ENCODE assay signal across 34 cellular contexts in genomic region chr12:57190821-57191220, GRCh38. TPM values are rescaled to one million over a fixed set of nuclear protein-coding genes. Genes with fewer than 3 reads are reported as not detected.
"Had no signal": no experiment of that assay in that cellular context is flagged by ENCODE, and none has a peak within 500 bp of the region (broad histone marks: within the 10 kb centered on the region; RNA-seq: fewer than 3 reads in every experiment).

No MANE protein-coding gene starts in this region.

- H3K4me3 Mint-ChIP-seq: naive thymus-derived CD4-positive, alpha-beta T cell; nephron; neural progenitor cell; stimulated activated memory B cell treated with anti-CD40 and anti-IgM and Interleukin-4, amounts not matched to agents 10 μg/mL and 1 μg/mL and 100 μg/mL, for 72 hours; stimulated activated naive CD8-positive, alpha-beta T cell treated with anti-CD3 and anti-CD28 coated beads, Interleukin-15, amount 100 ng/mL, for 72 hours; type B pancreatic cell had no signal

- H3K79me2 ChIP-seq: hepatocyte had no signal

- H3K36me3 Mint-ChIP-seq: stimulated activated memory B cell treated with anti-CD40 and anti-IgM and Interleukin-4, amounts not matched to agents 10 μg/mL and 1 μg/mL and 100 μg/mL, for 72 hours had no signal

- H3K4me2 ChIP-seq: hepatocyte, neural progenitor cell, smooth muscle cell had no signal

- DNase-seq: islet precursor cell; left ventricle myocardium inferior; naive thymus-derived CD4-positive, alpha-beta T cell; ovary; right lobe of liver; stimulated activated CD4-positive, alpha-beta T cell treated with anti-CD3 and anti-CD28 coated beads, Interleukin-1b, Interleukin-23, amount 100 ng/mL, for 48 hours; stimulated activated CD4-positive, alpha-beta T cell treated with anti-CD3 and anti-CD28 coated beads, Interleukin-2, amount 100 ng/mL, for 48 hours; stimulated activated CD4-positive, alpha-beta T cell treated with anti-CD3 and anti-CD28 coated beads, Interleukin-4, amount 100 ng/mL, for 4 hours; stimulated activated CD8-positive, alpha-beta memory T cell treated with anti-CD3 and anti-CD28 coated beads, Interleukin-4, amount 100 ng/mL, for 48 hours; stimulated activated naive CD4-positive, alpha-beta T cell treated with Interleukin-2 at 50 U/mL for 16 hours; stimulated activated naive CD8-positive, alpha-beta T cell treated with anti-CD3 and anti-CD28 coated beads, Interleukin-15, amount 100 ng/mL, for 72 hours; uterus had no signal

- H3K4me1 ChIP-seq: neural progenitor cell, right lobe of liver, uterus had no signal

- ATAC-seq: mucosa of descending colon; naive thymus-derived CD4-positive, alpha-beta T cell; stimulated activated memory B cell treated with anti-CD40 and anti-IgM and Interleukin-4, amounts not matched to agents 10 μg/mL and 1 μg/mL and 100 μg/mL, for 72 hours had no signal

- H3K4me3 ChIP-seq: hepatocyte, left ventricle myocardium inferior, lung, mucosa of descending colon, neural progenitor cell, ovary, right atrium auricular region, right lobe of liver, smooth muscle cell, tibial nerve, uterus had no signal

- H3K36me3 ChIP-seq: neural progenitor cell, ovary, uterus had no signal

- H3K27me3 ChIP-seq: hepatocyte, neural progenitor cell, ovary, right atrium auricular region, right lobe of liver, tibial nerve, uterus had no signal

- H3K27me3 Mint-ChIP-seq: naive thymus-derived CD4-positive, alpha-beta T cell; progenitor cell of endocrine pancreas; stimulated activated memory B cell treated with anti-CD40 and anti-IgM and Interleukin-4, amounts not matched to agents 10 μg/mL and 1 μg/mL and 100 μg/mL, for 72 hours; stimulated activated naive CD8-positive, alpha-beta T cell treated with anti-CD3 and anti-CD28 coated beads, Interleukin-15, amount 100 ng/mL, for 72 hours; type B pancreatic cell had no signal

- H3K27ac Mint-ChIP-seq: nephron; neural progenitor cell; progenitor cell of endocrine pancreas; stimulated activated memory B cell treated with anti-CD40 and anti-IgM and Interleukin-4, amounts not matched to agents 10 μg/mL and 1 μg/mL and 100 μg/mL, for 72 hours; stimulated activated naive CD8-positive, alpha-beta T cell treated with anti-CD3 and anti-CD28 coated beads, Interleukin-15, amount 100 ng/mL, for 72 hours; type B pancreatic cell had no signal

- H3K27ac ChIP-seq: hepatocyte, neural progenitor cell, ovary, right atrium auricular region, right lobe of liver, tibial nerve, uterus had no signal

- H3K9me3 Mint-ChIP-seq: nephron; neural progenitor cell; stimulated activated memory B cell treated with anti-CD40 and anti-IgM and Interleukin-4, amounts not matched to agents 10 μg/mL and 1 μg/mL and 100 μg/mL, for 72 hours; stimulated activated naive CD8-positive, alpha-beta T cell treated with anti-CD3 and anti-CD28 coated beads, Interleukin-15, amount 100 ng/mL, for 72 hours; type B pancreatic cell had no signal

- H3K9ac ChIP-seq: neural progenitor cell had no signal

- H3K9me3 ChIP-seq: left ventricle myocardium inferior, mucosa of descending colon, ovary, right atrium auricular region, right lobe of liver, tibial nerve, uterus had no signal

- H3K4me1 Mint-ChIP-seq: naive thymus-derived CD4-positive, alpha-beta T cell; neural progenitor cell; stimulated activated memory B cell treated with anti-CD40 and anti-IgM and Interleukin-4, amounts not matched to agents 10 μg/mL and 1 μg/mL and 100 μg/mL, for 72 hours; stimulated activated naive CD8-positive, alpha-beta T cell treated with anti-CD3 and anti-CD28 coated beads, Interleukin-15, amount 100 ng/mL, for 72 hours had no signal

- H2AFZ ChIP-seq: hepatocyte, neural progenitor cell had no signal

RNA-seq across cellular contexts. Expression of gene NXPH4, which starts 25.8 kb away (rescaled TPM):
- total RNA-seq: skeletal muscle tissue, ureter had no signal
- polyA plus RNA-seq: naive thymus-derived CD4-positive, alpha-beta T cell had no signal

RNA-seq across cellular contexts. Expression of gene LRP1-AS, which starts 43.4 kb away (rescaled TPM):
- total RNA-seq: hepatocyte; kidney epithelial cell; left ventricle myocardium inferior; lower leg skin; lung; mesenteric fat pad; mucosa of descending colon; myocyte; naive thymus-derived CD4-positive, alpha-beta T cell; omental fat pad; ovary; progenitor cell of endocrine pancreas; pulmonary artery endothelial cell; renal cortical epithelial cell; right atrium auricular region; right lobe of liver; smooth muscle cell; temporal lobe; tibial nerve; ureter; uterus had no signal
- polyA plus RNA-seq: lung; naive thymus-derived CD4-positive, alpha-beta T cell; ovary; smooth muscle cell; thymus had no signal
